In genomic region chr1:214101246-214101645, GRCh38 we compare ENCODE assay signal across 14 cellular contexts.
DNase-seq lines count a peak whose midpoint lies in the region; ATAC-seq and TF ChIP-seq lines count a peak whose summit lies in the region.
"Had no signal": no experiment of that assay in that cellular context is flagged by ENCODE, and none has a peak within 500 bp of the region (broad histone marks: within the 10 kb centered on the region; RNA-seq: fewer than 3 reads in every experiment).

No MANE protein-coding gene starts in this region.

- peak; percentile 27 for TF ChIP-seq RAD21 in HCT116 (IDR thresholded peaks at IDR 0.05; ENCODE audit: low read depth)

- 75 to 80% methylated on average over 2 of the region's 2 CpGs for WGBS in endodermal cell (ENCODE audit: insufficient coverage in 1 of 2, insufficient read length in 1 of 2), 2 experiments

- TF ChIP-seq CTCF in HCT116 (IDR thresholded peaks at IDR 0.05 in 2 of 3, conservative IDR thresholded peaks at IDR 0.05 in 1 of 3; ENCODE audit: borderline replicate concordance in 1 of 3, insufficient read depth in 1 of 3, low read depth in 2 of 3, low read length in 2 of 3) (no peak), endodermal cell (conservative IDR thresholded peaks at IDR 0.05) (peak; percentile 41)

- CTCF ChIA-PET in HCT116 (lab: Charles Lee), result interaction anchor here (1.0 kb wide), 1 partner anchor 231 kb away, joined by 3 read pairs; no protein-coding TSS in a partner anchor

- no peaks in the 10 kb centered on the region for H3K4me1 Mint-ChIP-seq in endodermal cell
- H3K4me1 Mint-ChIP-seq: CD14-positive monocyte had no signal

- H3K27ac Mint-ChIP-seq in endodermal cell, result no peak overlapping the region
- H3K27ac Mint-ChIP-seq: CD14-positive monocyte; CD8-positive, alpha-beta T cell had no signal

- H3K4me1 ChIP-seq in HCT116 (ENCODE audit: control insufficient read depth in 1 of 2, insufficient read depth in 2 of 2, low read length in 2 of 2) (peaks cover 29 to 40% of the 10 kb centered on the region in 2 experiments), endodermal cell (ENCODE audit: control insufficient read depth, insufficient read depth, low read length) (no peaks in the 10 kb centered on the region)
- H3K4me1 ChIP-seq: BLaER1 had no signal

- H3K79me2 ChIP-seq in HCT116 (ENCODE audit: insufficient read depth, low read length), result no peaks in the 10 kb centered on the region

- no peak for TF ChIP-seq POLR2A in HCT116 (IDR thresholded peaks at IDR 0.05; ENCODE audit: borderline replicate concordance, extremely low read depth, insufficient read depth, insufficient read length)

- no peak for DNase-seq in HCT116 (ENCODE audit: low read depth, low spot score)
- peak; percentile 68 for DNase-seq in NCI-H82 (lab: John Stamatoyannopoulos, UW)
- DNase-seq in endodermal cell, result no peak
- DNase-seq in activated CD8-positive, alpha-beta memory T cell treated with anti-CD3 and anti-CD28 coated beads, Interleukin-2, amount 50 U/mL, for 48 hours, result no peak
- DNase-seq in substantia nigra (lab: John Stamatoyannopoulos, UW), result no peak
- DNase-seq in stimulated activated naive CD8-positive, alpha-beta T cell treated with anti-CD3 and anti-CD28 coated beads, Interleukin-15, Interleukin-2, amounts not matched to agents 100 U/mL and 50 U/mL, for 24 hours, result no peak
- DNase-seq: 8988T; CD8-positive, alpha-beta T cell; COR-L47; GOT3; H7 had no signal

- ATAC-seq in HCT116 (peak; percentile 43; the same call in 1 of the 2 replicates), HG02852 (IDR thresholded peaks at IDR 0.05; ENCODE audit: unreplicated experiment) (no peak)
- ATAC-seq in stimulated activated naive CD8-positive, alpha-beta T cell treated with anti-CD3 and anti-CD28 coated beads, Interleukin-15, Interleukin-2, amounts not matched to agents 100 U/mL and 50 U/mL, for 24 hours, result no peak
- ATAC-seq: CD8-positive, alpha-beta T cell had no signal

- H3K9me3 ChIP-seq in HCT116 (ENCODE audit: control insufficient read depth in 1 of 2, insufficient read depth in 1 of 2, low read depth in 1 of 2, low read length in 2 of 2) (no peaks in the 10 kb centered on the region), endodermal cell (ENCODE audit: control insufficient read depth, low read length) (peaks cover 11% of the 10 kb centered on the region)

- peak overlapping the region; percentile 60 for H3K4me2 ChIP-seq in HCT116 (ENCODE audit: low read length)
- H3K4me2 ChIP-seq: BLaER1 had no signal

- no peak overlapping the region for H3K4me3 Mint-ChIP-seq in endodermal cell
- H3K4me3 Mint-ChIP-seq: CD14-positive monocyte; CD8-positive, alpha-beta T cell had no signal

- no peaks in the 10 kb centered on the region for H4K20me1 ChIP-seq in HCT116 (ENCODE audit: insufficient read depth)
- H4K20me1 ChIP-seq: BLaER1 had no signal

- H3K4me3 ChIP-seq in HCT116 (replicated peaks in 1 of 2; ENCODE audit: low read depth in 1 of 2, low read length in 2 of 2) (no peak overlapping the region), endodermal cell (ENCODE audit: low read length) (no peak overlapping the region)
- H3K4me3 ChIP-seq: BLaER1 had no signal

- no TSS peak for BruUV-seq in HCT116 (replicated peaks; lab: Mats Ljungman, UMichigan)

- peaks cover 4% of the 10 kb centered on the region for H3K9me3 Mint-ChIP-seq in endodermal cell

- H3K9me2 ChIP-seq in HCT116 (ENCODE audit: insufficient read depth), result no peaks in the 10 kb centered on the region

- H3K36me3 ChIP-seq in HCT116 (ENCODE audit: control insufficient read depth in 1 of 2, insufficient read depth in 2 of 2, low read length in 2 of 2), result no peaks in the 10 kb centered on the region
- no peaks in the 10 kb centered on the region for H3K36me3 ChIP-seq in endodermal cell (ENCODE audit: control insufficient read depth, insufficient read depth, low read length)
- H3K36me3 ChIP-seq: BLaER1 had no signal

- H3K27me3 ChIP-seq in HCT116 (ENCODE audit: insufficient read depth, low read length) (no peaks in the 10 kb centered on the region), endodermal cell (ENCODE audit: control insufficient read depth, insufficient read depth, low read length, poor library complexity, severe bottlenecking) (no peaks in the 10 kb centered on the region)
- H3K27me3 ChIP-seq: BLaER1 had no signal

- RAD21 ChIA-PET in HCT116 (lab: Charles Lee; ENCODE audit: low non-redundant PET in 1 of 2, low total read pairs in 2 of 2, uncharacterized antibody in 2 of 2, unreplicated experiment in 2 of 2), result no interaction called here

- POLR2A ChIA-PET in HCT116 (lab: Charles Lee), result no interaction called here

- H3K27me3 Mint-ChIP-seq in endodermal cell (ENCODE audit: insufficient read depth), result peaks cover 3% of the 10 kb centered on the region

- H3K27ac ChIP-seq in HCT116 (ENCODE audit: low read depth, low read length), result peak overlapping the region; percentile 72; the same call in 1 of the 2 replicates
- no peak overlapping the region for H3K27ac ChIP-seq in endodermal cell (ENCODE audit: low read depth, low read length)
- no peak overlapping the region for H3K27ac ChIP-seq in substantia nigra (ENCODE audit: low read depth, low read length, poor library complexity, severe bottlenecking)
- H3K27ac ChIP-seq: BLaER1 had no signal

- no peak overlapping the region for H3K9ac ChIP-seq in HCT116 (ENCODE audit: low read length)
- H3K9ac ChIP-seq in endodermal cell (ENCODE audit: extremely low read depth, low read length, poor library complexity, severe bottlenecking), result no peak overlapping the region
- H3K9ac ChIP-seq: BLaER1 had no signal

- intact Hi-C loops in HCT116 (cut with micrococcal nuclease), result no loop called here

- H2AFZ ChIP-seq in HCT116 (ENCODE audit: low read depth, low read length, poor library complexity, severe bottlenecking), result peak overlapping the region; percentile 74

- no peaks in the 10 kb centered on the region for H3K36me3 Mint-ChIP-seq in endodermal cell (ENCODE audit: low read depth)
- H3K36me3 Mint-ChIP-seq: CD14-positive monocyte; CD8-positive, alpha-beta T cell had no signal

TF ChIP-seq in HCT116, 20 proteins besides CTCF, POLR2A, EP300 and RAD21:
- no peak for TF ChIP-seq YY1 (IDR thresholded peaks at IDR 0.05; ENCODE audit: extremely low read depth, insufficient replicate concordance, low read depth, low read length)
- peak; percentile 65 for TF ChIP-seq TCF7L2 (IDR thresholded peaks at IDR 0.05; ENCODE audit: borderline replicate concordance, extremely low read depth, insufficient read depth, insufficient read length)
- TF ChIP-seq POLR2AphosphoS5 (IDR thresholded peaks at IDR 0.05; ENCODE audit: low read depth, low read length), result no peak
- TF ChIP-seq SRF (IDR thresholded peaks at IDR 0.05; ENCODE audit: low read depth), result peak; percentile 55; the same call in 1 of the 2 replicates
- no peak for TF ChIP-seq REST (IDR thresholded peaks at IDR 0.05; ENCODE audit: low read depth)
